In genomic region chr5:89956838-89957237, GRCh38 we compare ENCODE assay signal across 23 cellular contexts.
A peak's percentile ranks its signal among the peaks of the same experiment; 100 is the strongest.
DNase-seq lines count a peak whose midpoint lies in the region; ATAC-seq and TF ChIP-seq lines count a peak whose summit lies in the region.
"Had no signal": no experiment of that assay in that cellular context is flagged by ENCODE, and none has a peak within 500 bp of the region (broad histone marks: within the 10 kb centered on the region; RNA-seq: fewer than 3 reads in every experiment).

No MANE protein-coding gene starts in this region.

- H3K36me3 ChIP-seq in heart left ventricle = no peaks in the 10 kb centered on the region
- H3K36me3 ChIP-seq: BE2C; BLaER1 treated with 17β-estradiol and CSF1 and Interleukin-3, amounts not matched to agents 10 nM and 100 nM had no signal

- H3K4me1 ChIP-seq in heart left ventricle (peaks cover 0 to 13% (median 0%) of the 10 kb centered on the region in 12 donors), right cardiac atrium (ENCODE audit: control insufficient read depth, insufficient read depth, low read length) (no peaks in the 10 kb centered on the region)
- H3K4me1 ChIP-seq: BE2C; BLaER1 treated with 17β-estradiol and CSF1 and Interleukin-3, amounts not matched to agents 10 nM and 100 nM had no signal

- TF ChIP-seq POLR2A in heart left ventricle (IDR thresholded peaks at IDR 0.05) = no peak

- intact Hi-C loops in heart left ventricle (cut with DNase I) (no loop called here), cardiac septum (cut with DNase I) (no loop called here), left ventricle myocardium superior (cut with micrococcal nuclease) (no loop called here), right cardiac atrium (cut with DNase I) (no loop called here)

- ATAC-seq in heart left ventricle (peak in 1 of 4 donors; percentile 47), left ventricle myocardium superior (peak; percentile 19), right cardiac atrium (no peak), HG03135 (IDR thresholded peaks at IDR 0.05; ENCODE audit: unreplicated experiment) (no peak)
- ATAC-seq: GM12878 had no signal

- 77 to 80% (median 78%) methylated on average over 1 of the region's 1 CpG for WGBS in heart left ventricle, 4 donors
- WGBS in right cardiac atrium = 48% methylated on average over 1 of the region's 1 CpG

- TF ChIP-seq CTCF in heart left ventricle (IDR thresholded peaks at IDR 0.05) = no peak

- no peak overlapping the region for H3K4me3 ChIP-seq in heart left ventricle
- no peak overlapping the region for H3K4me3 ChIP-seq in right cardiac atrium (ENCODE audit: low read length)
- H3K4me3 ChIP-seq: BLaER1 treated with 17β-estradiol and CSF1 and Interleukin-3, amounts not matched to agents 10 nM and 100 nM; GM12878; GM23248 had no signal

- H3K9me3 ChIP-seq in heart left ventricle (no peaks in the 10 kb centered on the region), right cardiac atrium (ENCODE audit: control insufficient read depth, low read length) (no peaks in the 10 kb centered on the region)
- H3K9me3 ChIP-seq: BE2C; BLaER1 treated with 17β-estradiol and CSF1 and Interleukin-3, amounts not matched to agents 10 nM and 100 nM had no signal

- H3K27ac ChIP-seq in heart left ventricle (peak overlapping the region in 7 of 12 donors; percentile 14 to 59 (median 32)), right cardiac atrium (ENCODE audit: low read length) (no peak overlapping the region)
- H3K27ac ChIP-seq: 22Rv1; BLaER1 treated with 17β-estradiol and CSF1 and Interleukin-3, amounts not matched to agents 10 nM and 100 nM; GM23248 had no signal

- no peaks in the 10 kb centered on the region for H3K27me3 ChIP-seq in heart left ventricle
- no peaks in the 10 kb centered on the region for H3K27me3 ChIP-seq in right cardiac atrium (ENCODE audit: control insufficient read depth, insufficient read depth)
- H3K27me3 ChIP-seq: BE2C; BLaER1 treated with 17β-estradiol and CSF1 and Interleukin-3, amounts not matched to agents 10 nM and 100 nM had no signal

- DNase-seq in heart left ventricle (no peak), cardiac septum (ENCODE audit: low spot score) (no peak), left ventricle myocardium superior (no peak), right cardiac atrium (no peak), foreskin melanocyte (peak; percentile 3), NCI-H2029 (lab: John Stamatoyannopoulos, UW) (no peak)
- DNase-seq in activated effector memory CD4-positive, alpha-beta T cell treated with Interleukin-2 at 50 U/mL for 16 hours = no peak
- DNase-seq: ACHN; AML-193; BE2C; CD4-positive, alpha-beta T cell; CD8-positive, alpha-beta memory T cell; DMS 273 treated with DMSO at 0.1 percent for 48 hours; DMS79; EL; GDM1; GM23248; H7; HCEC 1CT had no signal
